ENCODE assay signal across 26 cellular contexts in the genomic region with DNA sequence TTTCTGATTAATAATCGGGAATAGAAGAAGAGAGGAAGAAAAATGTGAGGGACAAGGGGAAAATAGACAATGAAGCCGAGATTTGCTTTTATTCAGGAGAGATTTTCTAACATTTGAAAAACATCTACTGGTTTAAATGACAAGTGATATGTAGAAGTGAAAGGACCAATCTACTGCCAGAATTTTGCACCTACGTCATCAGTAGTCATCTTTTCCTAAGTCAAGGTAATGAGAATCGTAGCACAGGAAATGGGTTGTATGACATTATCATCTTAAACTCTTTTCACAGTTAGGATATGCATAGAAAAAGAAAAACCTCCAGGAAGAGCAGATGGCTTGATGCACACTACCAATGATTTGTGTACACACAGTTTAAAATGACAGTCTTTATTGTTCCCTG.
"Had no signal": no experiment of that assay in that cellular context is flagged by ENCODE, and none has a peak within 500 bp of the region (broad histone marks: within the 10 kb centered on the region; RNA-seq: fewer than 3 reads in every experiment).

No MANE protein-coding gene starts in this region.

- H3K27ac ChIP-seq: adrenal gland, ascending aorta, hepatocyte, left lung, sigmoid colon, testis, uterus had no signal

- H2AFZ ChIP-seq: hepatocyte had no signal

- H3K79me2 ChIP-seq: hepatocyte had no signal

- H3K9me3 ChIP-seq: adrenal gland, ascending aorta, left lung, sigmoid colon, testis, uterus had no signal

- H3K36me3 ChIP-seq: adrenal gland, ascending aorta, left lung, sigmoid colon, uterus had no signal

- H3K4me1 ChIP-seq: adrenal gland, ascending aorta, left lung, sigmoid colon, testis, uterus had no signal

- ATAC-seq: activated T-helper 17 cell treated with anti-CD3 and anti-CD28 coated beads, Interleukin-2, amount 50 U/mL, for 72 hours; left lung; naive thymus-derived CD4-positive, alpha-beta T cell; stimulated activated naive B cell treated with anti-CD40 and anti-IgM and Interleukin-4, amounts not matched to agents 10 μg/mL and 1 μg/mL and 100 μg/mL, for 72 hours; WTC11 had no signal

- H3K4me2 ChIP-seq: hepatocyte, smooth muscle cell had no signal

- DNase-seq: activated naive CD4-positive, alpha-beta T cell; activated T-cell treated with anti-CD3 and anti-CD28 coated beads, Interleukin-2, amount 50 U/mL, for 24 hours; adrenal gland; central memory CD4-positive, alpha-beta T cell; dermis blood vessel endothelial cell; effector CD8-positive, alpha-beta T cell; glutamatergic neuron; immature natural killer cell; kidney glomerular epithelial cell; left lung; naive thymus-derived CD4-positive, alpha-beta T cell; occipital lobe; posterior cingulate gyrus; sigmoid colon; stimulated activated CD4-positive, alpha-beta T cell treated with anti-CD3 and anti-CD28 coated beads, Interleukin-2, amount 100 ng/mL, for 48 hours; stimulated activated CD8-positive, alpha-beta memory T cell treated with anti-CD3 and anti-CD28 coated beads, Interleukin-4, amount 100 ng/mL, for 48 hours; stimulated activated naive B cell treated with anti-CD40 and anti-IgM and Interleukin-4, amounts not matched to agents 10 μg/mL and 1 μg/mL and 100 μg/mL, for 72 hours; testis; trophoblast cell; uterus had no signal

- H3K27me3 ChIP-seq: adrenal gland, ascending aorta, hepatocyte, left lung, sigmoid colon, testis, uterus had no signal

- H3K4me3 ChIP-seq: adrenal gland, ascending aorta, hepatocyte, left lung, lung, sigmoid colon, smooth muscle cell, testis, uterus had no signal
